8 cellular contexts compared by ENCODE assay signal in the genomic region with DNA sequence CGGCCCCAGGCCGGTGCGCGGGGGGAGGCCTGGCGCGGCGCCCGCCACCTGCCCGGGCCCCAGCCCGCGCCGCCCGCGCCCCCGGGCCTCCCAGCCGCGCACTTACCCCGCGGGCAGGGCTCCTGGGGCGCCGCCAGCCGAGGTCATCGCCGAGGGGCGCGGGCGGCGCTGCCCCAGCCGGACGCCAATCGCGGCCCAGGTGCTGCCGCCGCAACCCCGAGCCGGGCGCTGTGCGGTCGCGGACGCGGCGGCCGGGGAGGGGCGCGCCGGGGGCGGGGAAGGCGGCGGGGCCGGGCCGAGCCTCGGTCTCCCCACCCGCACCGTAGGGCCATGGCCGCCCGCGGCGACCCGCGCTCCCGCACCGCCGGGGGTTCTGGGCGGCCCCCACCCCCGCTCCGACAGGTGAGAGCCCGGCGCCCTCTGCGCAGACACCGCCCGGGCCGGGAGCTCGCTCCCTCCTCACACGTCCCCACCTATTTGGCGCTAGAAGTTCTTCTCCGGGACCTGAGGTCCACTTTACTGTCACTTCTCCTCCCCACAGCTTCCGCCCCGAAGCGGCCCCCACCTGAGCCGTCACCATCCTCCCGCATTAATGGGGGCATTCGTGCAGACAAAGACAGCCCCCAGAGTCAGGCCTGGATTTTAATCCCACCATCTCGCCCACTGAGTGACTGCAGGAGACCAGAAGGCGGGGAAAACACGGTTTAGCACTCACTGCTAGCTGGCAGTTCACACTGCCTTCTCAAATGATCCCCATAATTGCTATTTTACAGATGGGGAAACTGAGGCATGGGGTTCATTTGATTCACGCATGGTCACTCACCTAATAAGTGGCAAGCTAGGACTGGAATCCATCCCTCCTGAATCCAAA. TPM values are rescaled to one million over a fixed set of nuclear protein-coding genes. Genes with fewer than 3 reads are reported as not detected.
DNase-seq lines count a peak whose midpoint lies in the region; ATAC-seq and TF ChIP-seq lines count a peak whose summit lies in the region.

A gene (minus strand): TSS at position 232 of the 871 bp plus-strand sequence. CDS start 85 bp downstream, at position 147.

- no peak for TF ChIP-seq EP300 in neural cell (conservative IDR thresholded peaks at IDR 0.05; ENCODE audit: poor library complexity, severe bottlenecking)

- whole genome bisulfite sequencing in esophagus, 2 donors, result 3 to 8% methylated on average over 25 to 87 of the region's 87 CpGs

- no peak within 1 kb of the TSS for H3K27ac ChIP-seq in OCI-LY1 (ENCODE audit: low read depth, low read length, poor library complexity, severe bottlenecking)
- H3K27ac ChIP-seq in esophagus (ENCODE audit: low read depth in 2 of 2, low read length in 1 of 2), result peak within 1 kb of the TSS; percentile 70 to 92
- no peak within 1 kb of the TSS for H3K27ac ChIP-seq in neural cell (ENCODE audit: low read length)

- H3K9me3 ChIP-seq in OCI-LY1 (ENCODE audit: low read length), result no peaks in the 10 kb centered on the region
- H3K9me3 ChIP-seq in esophagus (ENCODE audit: control insufficient read depth in 2 of 2, insufficient read depth in 1 of 2, low read depth in 1 of 2, low read length in 1 of 2), result no peaks in the 10 kb centered on the region
- H3K9me3 ChIP-seq in neural cell (ENCODE audit: low read length), result no peaks in the 10 kb centered on the region

- in situ Hi-C loops in GM13976 (cut with MboI; ENCODE audit: low sequenced_read_pairs, unreplicated experiment), result no loop called here

- H2AFZ ChIP-seq in OCI-LY1 (ENCODE audit: low read length), result no peak within 1 kb of the TSS
- H2AFZ ChIP-seq in neural cell (ENCODE audit: low read depth, low read length), result no peak within 1 kb of the TSS

- TF ChIP-seq RAD21 in neural cell (conservative IDR thresholded peaks at IDR 0.05), result no peak

- H3F3A ChIP-seq in OCI-LY1 (ENCODE audit: insufficient read depth, low read length) (no peaks in the 10 kb centered on the region), neural cell (ENCODE audit: insufficient read depth, low read length, poor library complexity, severe bottlenecking) (no peaks in the 10 kb centered on the region)

- ATAC-seq in HG03460 (IDR thresholded peaks at IDR 0.05; ENCODE audit: unreplicated experiment) (no peak), GM18868 (IDR thresholded peaks at IDR 0.05; ENCODE audit: unreplicated experiment) (no peak)

- 0 out of 2 replicates have a peak, but pooled peaks cover 6% of the 10 kb centered on the region for H3K27me3 ChIP-seq in OCI-LY1 (ENCODE audit: insufficient read depth, low read length)
- no peaks in the 10 kb centered on the region for H3K27me3 ChIP-seq in esophagus (ENCODE audit: control insufficient read depth in 1 of 2, insufficient read depth in 2 of 2, low read length in 2 of 2)
- peaks cover 25% of the 10 kb centered on the region for H3K27me3 ChIP-seq in neural cell (ENCODE audit: insufficient read depth, low read depth, low read length)

- H3K9me2 ChIP-seq in OCI-LY1 (ENCODE audit: low read depth, low read length), result no peaks in the 10 kb centered on the region
- no peaks in the 10 kb centered on the region for H3K9me2 ChIP-seq in neural cell (ENCODE audit: insufficient read depth, low read length)

- H3K9ac ChIP-seq in OCI-LY1 (ENCODE audit: low read length), result no peak within 1 kb of the TSS
- no peak within 1 kb of the TSS for H3K9ac ChIP-seq in neural cell (ENCODE audit: low read length)

- H3K36me3 ChIP-seq in OCI-LY1 (ENCODE audit: insufficient read depth, low read length), result no peaks in the 10 kb centered on the region
- no peaks in the 10 kb centered on the region for H3K36me3 ChIP-seq in esophagus (ENCODE audit: control insufficient read depth in 2 of 2, insufficient read depth in 2 of 2, low read length in 1 of 2)
- H3K36me3 ChIP-seq in neural cell (ENCODE audit: insufficient read depth, low read length), result no peaks in the 10 kb centered on the region

- TF ChIP-seq CTCF in GM13976 (IDR thresholded peaks at IDR 0.05; ENCODE audit: borderline replicate concordance, control extremely low read depth, extremely low read depth, insufficient read depth, missing control alignments), result no peak
- TF ChIP-seq CTCF in OCI-LY1 (IDR thresholded peaks at IDR 0.05; ENCODE audit: low read length), result no peak
- TF ChIP-seq CTCF in neural cell (IDR thresholded peaks at IDR 0.05; ENCODE audit: poor library complexity, severe bottlenecking), result no peak

- DNase-seq in GM13976 (ENCODE audit: low spot score) (peak; percentile 64), pons (ENCODE audit: low spot score) (no peak), SW 1271 (lab: John Stamatoyannopoulos, UW) (no peak)

- H3K4me3 ChIP-seq in OCI-LY1 (ENCODE audit: low read depth, low read length, poor library complexity, severe bottlenecking), result peak within 1 kb of the TSS; percentile 56
- H3K4me3 ChIP-seq in esophagus (ENCODE audit: low read depth in 1 of 2, low read length in 2 of 2), result peak within 1 kb of the TSS; percentile 37 to 46
- H3K4me3 ChIP-seq in neural cell (ENCODE audit: low read length), result peak within 1 kb of the TSS; percentile 59

- H3K4me2 ChIP-seq in OCI-LY1 (ENCODE audit: low read length) (peak within 1 kb of the TSS; percentile 74), neural cell (ENCODE audit: low read length) (peak within 1 kb of the TSS; percentile 30)

- H3K79me2 ChIP-seq in OCI-LY1 (ENCODE audit: insufficient read depth, low read length), result no peaks in the 10 kb centered on the region
- no peaks in the 10 kb centered on the region for H3K79me2 ChIP-seq in neural cell (replicated peaks; ENCODE audit: insufficient read depth, low read length)

- H3K4me1 ChIP-seq in OCI-LY1 (ENCODE audit: insufficient read depth, low read length, severe bottlenecking) (peaks cover 8% of the 10 kb centered on the region), esophagus (ENCODE audit: control insufficient read depth in 2 of 2, insufficient read depth in 2 of 2, low read length in 1 of 2) (peaks cover 3 to 15% of the 10 kb centered on the region in 2 donors)

- H4K20me1 ChIP-seq in OCI-LY1 (ENCODE audit: insufficient read depth, low read length), result no peaks in the 10 kb centered on the region
- H4K20me1 ChIP-seq in neural cell (ENCODE audit: insufficient read depth), result no peaks in the 10 kb centered on the region

TF ChIP-seq in neural cell, 6 proteins besides CTCF, POLR2A, EP300 and RAD21:
- TF ChIP-seq POLR2AphosphoS5 (IDR thresholded peaks at IDR 0.05), result no peak
- no peak for TF ChIP-seq TAF1 (IDR thresholded peaks at IDR 0.05; ENCODE audit: low read depth)
- TF ChIP-seq SMC3 (conservative IDR thresholded peaks at IDR 0.05; ENCODE audit: poor library complexity), result no peak
- TF ChIP-seq EZH2 (IDR thresholded peaks at IDR 0.05; ENCODE audit: borderline replicate concordance, insufficient read depth, low read length, poor library complexity, severe bottlenecking), result no peak
- TF ChIP-seq, protein P1, sequence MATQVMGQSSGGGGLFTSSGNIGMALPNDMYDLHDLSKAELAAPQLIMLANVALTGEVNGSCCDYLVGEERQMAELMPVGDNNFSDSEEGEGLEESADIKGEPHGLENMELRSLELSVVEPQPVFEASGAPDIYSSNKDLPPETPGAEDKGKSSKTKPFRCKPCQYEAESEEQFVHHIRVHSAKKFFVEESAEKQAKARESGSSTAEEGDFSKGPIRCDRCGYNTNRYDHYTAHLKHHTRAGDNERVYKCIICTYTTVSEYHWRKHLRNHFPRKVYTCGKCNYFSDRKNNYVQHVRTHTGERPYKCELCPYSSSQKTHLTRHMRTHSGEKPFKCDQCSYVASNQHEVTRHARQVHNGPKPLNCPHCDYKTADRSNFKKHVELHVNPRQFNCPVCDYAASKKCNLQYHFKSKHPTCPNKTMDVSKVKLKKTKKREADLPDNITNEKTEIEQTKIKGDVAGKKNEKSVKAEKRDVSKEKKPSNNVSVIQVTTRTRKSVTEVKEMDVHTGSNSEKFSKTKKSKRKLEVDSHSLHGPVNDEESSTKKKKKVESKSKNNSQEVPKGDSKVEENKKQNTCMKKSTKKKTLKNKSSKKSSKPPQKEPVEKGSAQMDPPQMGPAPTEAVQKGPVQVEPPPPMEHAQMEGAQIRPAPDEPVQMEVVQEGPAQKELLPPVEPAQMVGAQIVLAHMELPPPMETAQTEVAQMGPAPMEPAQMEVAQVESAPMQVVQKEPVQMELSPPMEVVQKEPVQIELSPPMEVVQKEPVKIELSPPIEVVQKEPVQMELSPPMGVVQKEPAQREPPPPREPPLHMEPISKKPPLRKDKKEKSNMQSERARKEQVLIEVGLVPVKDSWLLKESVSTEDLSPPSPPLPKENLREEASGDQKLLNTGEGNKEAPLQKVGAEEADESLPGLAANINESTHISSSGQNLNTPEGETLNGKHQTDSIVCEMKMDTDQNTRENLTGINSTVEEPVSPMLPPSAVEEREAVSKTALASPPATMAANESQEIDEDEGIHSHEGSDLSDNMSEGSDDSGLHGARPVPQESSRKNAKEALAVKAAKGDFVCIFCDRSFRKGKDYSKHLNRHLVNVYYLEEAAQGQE (IDR thresholded peaks at IDR 0.05; ENCODE audit: borderline replicate concordance), result no peak
- no peak for TF ChIP-seq MXI1 (conservative IDR thresholded peaks at IDR 0.05; ENCODE audit: poor library complexity, severe bottlenecking)
TF ChIP-seq in neural cell: peak in this region for 0.

RNA-seq across cellular contexts. Expression of the gene that starts here (rescaled TPM):
- polyA plus RNA-seq in esophagus (10 to 100 TPM; 11.1 to 20.6 TPM), neural cell (1.1 and 1.2 TPM in 2 replicates)
- 1.3 and 1.5 TPM in 2 replicates for polyA minus RNA-seq in neural cell

Comparison
In these comparisons a context has a peak if more than half of its experiments do, and no peak if none do; other contexts are left out.
1. H3K27ac ChIP-seq: peak in esophagus (2 of 2); none in OCI-LY1 (single experiment) and neural cell (single experiment).
2. Peak in every context shown above with its lines, with median percentiles within 50 percentile points of each other: H3K4me3 ChIP-seq.